Comparison of ENCODE assay signal across 8 cellular contexts in genomic region chr5:142826741-142827492, GRCh38.
DNase-seq lines count a peak whose midpoint lies in the region; ATAC-seq and TF ChIP-seq lines count a peak whose summit lies in the region.

No MANE protein-coding gene starts in this region.

- H3K27me3 ChIP-seq in adipocyte (replicated peaks; ENCODE audit: control insufficient read depth, insufficient read depth, low read length) (no peaks in the 10 kb centered on the region), mucosa of stomach (ENCODE audit: control insufficient read depth, insufficient read depth, low read length) (no peaks in the 10 kb centered on the region)

- DNase-seq in adipocyte (ENCODE audit: low read depth) (peak; percentile 66), HEK293T (ENCODE audit: extremely low spot score) (no peak), NCI-H1930 (lab: John Stamatoyannopoulos, UW) (no peak)

- peak; percentile 60 for ATAC-seq in GM18511 (IDR thresholded peaks at IDR 0.05; ENCODE audit: unreplicated experiment)
- ATAC-seq in HG03520 (IDR thresholded peaks at IDR 0.05; ENCODE audit: unreplicated experiment) = no peak
- no peak for ATAC-seq in GM18858 (IDR thresholded peaks at IDR 0.05; ENCODE audit: unreplicated experiment)

- POLR2A ChIA-PET in HEK293T (lab: Yijun Ruan, JAX) = no interaction called here

- H3K9me3 ChIP-seq in adipocyte (ENCODE audit: control insufficient read depth, low read length) (no peaks in the 10 kb centered on the region), mucosa of stomach (ENCODE audit: control insufficient read depth, low read length) (no peaks in the 10 kb centered on the region)

- no peaks in the 10 kb centered on the region for H3K36me3 ChIP-seq in adipocyte (ENCODE audit: control insufficient read depth, insufficient read depth, low read length, severe bottlenecking)
- H3K36me3 ChIP-seq in mucosa of stomach (ENCODE audit: control insufficient read depth, insufficient read depth, low read length) = no peaks in the 10 kb centered on the region

- TF ChIP-seq EP300 in Ishikawa (IDR thresholded peaks at IDR 0.05; ENCODE audit: borderline replicate concordance) = no peak

- TF ChIP-seq RAD21 in Ishikawa (IDR thresholded peaks at IDR 0.05; ENCODE audit: low read depth) = peak; percentile 7; the same call in 1 of the 2 replicates

- CTCF ChIA-PET in HEK293T (lab: Yijun Ruan, JAX) = interaction anchor here (0.5 to 1.4 kb wide), 4 partner anchors 12 to 832 kb away, joined by 3 to 4 read pairs (median 3); no protein-coding TSS in a partner anchor

- no peak overlapping the region for H3K9ac ChIP-seq in adipocyte (ENCODE audit: low read length)
- peak overlapping the region; percentile 24 for H3K9ac ChIP-seq in mucosa of stomach (ENCODE audit: low read length)

- H3K4me1 ChIP-seq in adipocyte (ENCODE audit: control insufficient read depth, insufficient read depth, low read length) (peaks cover 70% of the 10 kb centered on the region), mucosa of stomach (ENCODE audit: control insufficient read depth, insufficient read depth, low read length) (peaks cover 90% of the 10 kb centered on the region)

- peak overlapping the region; percentile 14 for H3K4me3 ChIP-seq in adipocyte (ENCODE audit: low read length)
- H3K4me3 ChIP-seq in mucosa of stomach (ENCODE audit: low read length) = no peak overlapping the region

TF ChIP-seq in Ishikawa, 13 proteins besides CTCF, POLR2A, EP300 and RAD21:
- TF ChIP-seq NFIC (IDR thresholded peaks at IDR 0.05) = peak; percentile 66
- no peak for TF ChIP-seq CEBPB (IDR thresholded peaks at IDR 0.05)
- TF ChIP-seq YY1 (IDR thresholded peaks at IDR 0.05; ENCODE audit: low read depth) = no peak
- peak; percentile 63 for TF ChIP-seq FOXM1 (IDR thresholded peaks at IDR 0.05; ENCODE audit: borderline replicate concordance, low read depth)
- no peak for TF ChIP-seq USF1 (IDR thresholded peaks at IDR 0.05)
- TF ChIP-seq CREB1 (IDR thresholded peaks at IDR 0.05; ENCODE audit: low read depth) = no peak
- peak; percentile 19; the same call in 1 of the 2 replicates for TF ChIP-seq TEAD4 (IDR thresholded peaks at IDR 0.05)
- TF ChIP-seq MAX (IDR thresholded peaks at IDR 0.05) = no peak
- no peak for TF ChIP-seq TAF1 (IDR thresholded peaks at IDR 0.05; ENCODE audit: low read depth)
TF ChIP-seq in Ishikawa: peak in this region for 3.

TF ChIP-seq in HEK293T, 16 proteins besides CTCF, POLR2A, EP300 and RAD21:
- TF ChIP-seq ZNF384 (IDR thresholded peaks at IDR 0.05) (no peak), PKNOX1 (IDR thresholded peaks at IDR 0.05) (no peak), TARDBP (IDR thresholded peaks at IDR 0.05) (no peak), L3MBTL2 (conservative IDR thresholded peaks at IDR 0.05) (no peak), BHLHE40 (IDR thresholded peaks at IDR 0.05; ENCODE audit: borderline replicate concordance) (no peak), HDGF (IDR thresholded peaks at IDR 0.05; ENCODE audit: borderline replicate concordance) (no peak), FOXM1 (IDR thresholded peaks at IDR 0.05; ENCODE audit: borderline replicate concordance) (no peak), ELF4 (IDR thresholded peaks at IDR 0.05) (no peak), ARNT (IDR thresholded peaks at IDR 0.05) (no peak), LEF1 (IDR thresholded peaks at IDR 0.05; ENCODE audit: borderline replicate concordance) (no peak), SUZ12 (IDR thresholded peaks at IDR 0.05) (no peak), CTBP1 (IDR thresholded peaks at IDR 0.05; ENCODE audit: borderline replicate concordance) (no peak), FOXA1 (IDR thresholded peaks at IDR 0.05) (no peak), SP1 (IDR thresholded peaks at IDR 0.05) (no peak), NFRKB (IDR thresholded peaks at IDR 0.05) (no peak), FOXK2 (IDR thresholded peaks at IDR 0.05) (no peak)
